ENCODE assay signal across 8 cellular contexts in genomic region chr17:74862108-74862901, GRCh38. TPM values are rescaled to one million over a fixed set of nuclear protein-coding genes. Genes with fewer than 3 reads are reported as not detected.
A peak's percentile ranks its signal among the peaks of the same experiment; 100 is the strongest.
DNase-seq lines count a peak whose midpoint lies in the region; ATAC-seq and TF ChIP-seq lines count a peak whose summit lies in the region.
"Had no signal": no experiment of that assay in that cellular context is flagged by ENCODE, and none has a peak within 500 bp of the region (broad histone marks: within the 10 kb centered on the region; RNA-seq: fewer than 3 reads in every experiment).

No MANE protein-coding gene starts in this region.

- H3K23ac ChIP-seq in mesendoderm (ENCODE audit: low read length), result no peak overlapping the region

- CTCF ChIA-PET in GM10248 (lab: Yijun Ruan, JAX), result interaction anchor here (0.6 to 12.9 kb wide), 26 partner anchors 8 to 491 kb away, joined by 3 to 248 read pairs (median 6); partner anchors contain the start of genes FDXR, NAT9 and RAB37

- TF ChIP-seq CTCF in GM10248 (IDR thresholded peaks at IDR 0.05; ENCODE audit: control extremely low read depth, extremely low read depth, low read depth, missing control alignments) (peak; percentile 69), dorsolateral prefrontal cortex (IDR thresholded peaks at IDR 0.05 in 54 of 56, conservative IDR thresholded peaks at IDR 0.05 in 2 of 56; ENCODE audit: low read depth in 1 of 56, partially characterized antibody in 56 of 56) (peak; percentile 10 to 88 (median 72))

- H3K27me3 ChIP-seq in dorsolateral prefrontal cortex (peaks cover 0 to 38% (median 25%) of the 10 kb centered on the region in 45 donors), mesendoderm (ENCODE audit: insufficient read depth, low read length, poor library complexity) (peaks cover 36% of the 10 kb centered on the region)

- H3K4me1 ChIP-seq in mesendoderm (ENCODE audit: control insufficient read depth, low read depth, low read length), result no peaks in the 10 kb centered on the region

- no peak overlapping the region for H3K9ac ChIP-seq in mesendoderm (ENCODE audit: low read length)

- no CpG with 5 or more reads among the region's 25 CpGs for WGBS in mesendoderm (ENCODE audit: extremely low coverage, insufficient coverage, low lambda C conversion rate)

- H3K4me2 ChIP-seq in mesendoderm (ENCODE audit: low read length), result no peak overlapping the region

- ATAC-seq in HG03342 (IDR thresholded peaks at IDR 0.05; ENCODE audit: unreplicated experiment), result no peak

- H2AK5ac ChIP-seq in mesendoderm (ENCODE audit: low read length), result no peak overlapping the region

- H3K4me3 ChIP-seq in dorsolateral prefrontal cortex, result peak overlapping the region in 38 of 59 donors; percentile 3 to 66 (median 38)
- H3K4me3 ChIP-seq in mesendoderm (ENCODE audit: low read length), result no peak overlapping the region

- H3K27ac ChIP-seq in dorsolateral prefrontal cortex (peak overlapping the region in 36 of 59 donors; percentile 0 to 95 (median 56)), mesendoderm (ENCODE audit: low read depth, low read length) (no peak overlapping the region)
- H3K27ac ChIP-seq: epithelial cell of prostate had no signal

- H3K4ac ChIP-seq in mesendoderm (ENCODE audit: low read depth, low read length), result no peak overlapping the region

- H4K5ac ChIP-seq in mesendoderm (ENCODE audit: low read length), result no peak overlapping the region

- H3K36me3 ChIP-seq in mesendoderm (ENCODE audit: control insufficient read depth, insufficient read depth, low read length), result no peaks in the 10 kb centered on the region

- H2BK120ac ChIP-seq in mesendoderm (ENCODE audit: low read depth, low read length), result no peak overlapping the region

- DNase-seq in GM10248 (ENCODE audit: extremely low spot score), result peak; percentile 74
- peak; percentile 66 for DNase-seq in NCI-H1105 (lab: John Stamatoyannopoulos, UW)
- peak; percentile 73 for DNase-seq in activated CD4-positive, alpha-beta T cell treated with anti-CD3 and anti-CD28 coated beads, Interleukin-2, amount 50 U/mL, for 1 hour
- peak in 8 of 10 donors; percentile 51 to 92 (median 60) for DNase-seq in dorsolateral prefrontal cortex
- peak; percentile 80 for DNase-seq in mesendoderm
- peak; percentile 66 to 69 for DNase-seq in stimulated activated CD8-positive, alpha-beta memory T cell treated with anti-CD3 and anti-CD28 coated beads, Interleukin-2, amount 100 ng/mL, for 48 hours (ENCODE audit: low read depth in 2 of 2)

- POLR2A ChIA-PET in GM10248 (lab: Yijun Ruan, JAX), result interaction anchor here (0.6 kb wide), 1 partner anchor 70 kb away, joined by 3 read pairs; no protein-coding TSS in a partner anchor

- H2BK15ac ChIP-seq in mesendoderm (replicated peaks; ENCODE audit: low read depth), result no peak overlapping the region

- no peak overlapping the region for H3K56ac ChIP-seq in mesendoderm (ENCODE audit: low read length)

- no peak overlapping the region for H4K8ac ChIP-seq in mesendoderm (ENCODE audit: low read depth, low read length)

- intact Hi-C loops in dorsolateral prefrontal cortex (cut with DNase I), result loop anchor here (5.0 to 10.0 kb wide), 3 partner anchors 115 to 208 kb away; partner anchors contain the start of gene NHERF1 (in 1 of the 2)

- H3K18ac ChIP-seq in mesendoderm (ENCODE audit: low read length), result no peak overlapping the region

- no peak overlapping the region for H2BK5ac ChIP-seq in mesendoderm (ENCODE audit: low read length)

- H3K79me1 ChIP-seq in mesendoderm (ENCODE audit: low read length), result no peaks in the 10 kb centered on the region

- H3K79me2 ChIP-seq in mesendoderm (ENCODE audit: control insufficient read depth, insufficient read depth, low read length), result no peaks in the 10 kb centered on the region

RNA-seq across cellular contexts. Expression of gene GRIN2C, which starts 2.6 kb away (rescaled TPM):
- 10 to 100 TPM; 10.3 to 74.2 (median 26.7) TPM for total RNA-seq in dorsolateral prefrontal cortex
- 0.01 TPM for polyA plus RNA-seq in mesendoderm (2013, experiment 1 of 2)
- polyA plus RNA-seq in mesendoderm (2013, experiment 2 of 2), result 0.01 TPM

RNA-seq across cellular contexts. Expression of gene FDXR, which starts 10.5 kb away (rescaled TPM):
- 10 to 100 TPM in 57 of 120 experiments, 1 to 10 TPM in 63; 4.2 to 20.9 (median 9.9) TPM for total RNA-seq in dorsolateral prefrontal cortex
- 6.1 TPM for polyA plus RNA-seq in mesendoderm (2013, experiment 1 of 2)
- polyA plus RNA-seq in mesendoderm (2013, experiment 2 of 2), result 6.1 TPM

RNA-seq across cellular contexts. Expression of gene FADS6, which starts 31.1 kb away (rescaled TPM):
- total RNA-seq in dorsolateral prefrontal cortex, result 10 to 100 TPM in 115 of 120 experiments, 1 to 10 TPM in 5; 4.6 to 28.7 (median 17.6) TPM
- polyA plus RNA-seq in mesendoderm (2013, experiment 1 of 2), result 0.41 TPM
- 0.28 TPM for polyA plus RNA-seq in mesendoderm (2013, experiment 2 of 2)
